In genomic region chr21:38984568-38984967, GRCh38 we compare ENCODE assay signal across 12 cellular contexts.
DNase-seq lines count a peak whose midpoint lies in the region; ATAC-seq, FAIRE-seq and TF ChIP-seq lines count a peak whose summit lies in the region.
"Had no signal": no experiment of that assay in that cellular context is flagged by ENCODE, and none has a peak within 500 bp of the region (broad histone marks: within the 10 kb centered on the region; RNA-seq: fewer than 3 reads in every experiment).

No MANE protein-coding gene starts in this region.

- 46 to 52% methylated on average over 4 of the region's 4 CpGs for WGBS in testis, 2 donors

- H3K27ac Mint-ChIP-seq in activated T-cell treated with anti-CD3 and anti-CD28 coated beads, Interleukin-2, amount 50 U/mL, for 24 hours: peak overlapping the region; percentile 84
- peak overlapping the region; percentile 91 for H3K27ac Mint-ChIP-seq in activated CD8-positive, alpha-beta T cell treated with anti-CD3 and anti-CD28 coated beads for 36 hours
- H3K27ac Mint-ChIP-seq: B cell had no signal

- H3K36me3 ChIP-seq in kidney (ENCODE audit: control insufficient read depth in 1 of 2, insufficient read depth in 2 of 2, low read length in 2 of 2): no peaks in the 10 kb centered on the region
- H3K36me3 ChIP-seq in testis (ENCODE audit: low read depth, missing control alignments): no peaks in the 10 kb centered on the region

- no peak for TF ChIP-seq POLR2A in testis (IDR thresholded peaks at IDR 0.05)

- intact Hi-C loops in activated CD8-positive, alpha-beta T cell treated with anti-CD3 and anti-CD28 coated beads for 36 hours (cut with micrococcal nuclease): no loop called here
- intact Hi-C loops in kidney (cut with DNase I) (no loop called here), testis (cut with DNase I; ENCODE audit: low total_unique reads) (no loop called here)

- POLR2A ChIA-PET in activated CD8-positive, alpha-beta T cell treated with anti-CD3 and anti-CD28 coated beads for 36 hours (lab: Charles Lee): no interaction called here

- H3K9ac ChIP-seq in kidney (ENCODE audit: low read length in 2 of 2): no peak overlapping the region

- no peaks in the 10 kb centered on the region for H3K27me3 ChIP-seq in testis

- H3K9me3 ChIP-seq in kidney (ENCODE audit: control insufficient read depth in 1 of 2, low read length in 2 of 2) (no peaks in the 10 kb centered on the region), testis (no peaks in the 10 kb centered on the region)

- no peak for ATAC-seq in activated T-cell treated with anti-CD3 and anti-CD28 coated beads, Interleukin-2, amount 50 U/mL, for 4 hours
- ATAC-seq in activated CD8-positive, alpha-beta T cell treated with anti-CD3 and anti-CD28 coated beads for 36 hours: peak; percentile 34
- no peak for ATAC-seq in HG03039 (IDR thresholded peaks at IDR 0.05; ENCODE audit: unreplicated experiment)
- no peak for ATAC-seq in GM21526 (IDR thresholded peaks at IDR 0.05; ENCODE audit: low FRiP score, unreplicated experiment)

- peak overlapping the region; percentile 67 for H3K4me3 Mint-ChIP-seq in activated T-cell treated with anti-CD3 and anti-CD28 coated beads, Interleukin-2, amount 50 U/mL, for 24 hours
- no peak overlapping the region for H3K4me3 Mint-ChIP-seq in activated T-cell treated with anti-CD3 and anti-CD28 coated beads, Interleukin-2, amount 50 U/mL, for 4 hours
- peak overlapping the region; percentile 66 for H3K4me3 Mint-ChIP-seq in activated CD8-positive, alpha-beta T cell treated with anti-CD3 and anti-CD28 coated beads for 36 hours
- H3K4me3 Mint-ChIP-seq: B cell had no signal

- peaks cover 93% of the 10 kb centered on the region for H3K27me3 Mint-ChIP-seq in activated T-cell treated with anti-CD3 and anti-CD28 coated beads, Interleukin-2, amount 50 U/mL, for 24 hours
- H3K27me3 Mint-ChIP-seq in activated T-cell treated with anti-CD3 and anti-CD28 coated beads, Interleukin-2, amount 50 U/mL, for 4 hours (ENCODE audit: low read depth): peaks cover 67% of the 10 kb centered on the region
- peaks cover 58% of the 10 kb centered on the region for H3K27me3 Mint-ChIP-seq in activated CD8-positive, alpha-beta T cell treated with anti-CD3 and anti-CD28 coated beads for 36 hours

- H3K4me3 ChIP-seq in kidney (ENCODE audit: low read length in 2 of 2) (no peak overlapping the region), testis (no peak overlapping the region)

- H3K9me3 Mint-ChIP-seq in activated T-cell treated with anti-CD3 and anti-CD28 coated beads, Interleukin-2, amount 50 U/mL, for 24 hours: no peaks in the 10 kb centered on the region
- no peaks in the 10 kb centered on the region for H3K9me3 Mint-ChIP-seq in activated T-cell treated with anti-CD3 and anti-CD28 coated beads, Interleukin-2, amount 50 U/mL, for 4 hours
- H3K9me3 Mint-ChIP-seq in activated CD8-positive, alpha-beta T cell treated with anti-CD3 and anti-CD28 coated beads for 36 hours: peaks cover 4% of the 10 kb centered on the region

- no peak for TF ChIP-seq CTCF in activated CD8-positive, alpha-beta T cell treated with anti-CD3 and anti-CD28 coated beads for 36 hours (IDR thresholded peaks at IDR 0.05)
- TF ChIP-seq CTCF in kidney (IDR thresholded peaks at IDR 0.05; ENCODE audit: borderline replicate concordance, extremely low read depth, insufficient read depth) (no peak), testis (IDR thresholded peaks at IDR 0.05) (no peak)

- no peak for FAIRE-seq in kidney (lab: Jason Lieb, UNC)
- FAIRE-seq: GM19239 had no signal

- H3K27ac ChIP-seq in kidney (ENCODE audit: low read depth in 2 of 2, low read length in 2 of 2) (peak overlapping the region; percentile 18 to 56), testis (peak overlapping the region; percentile 63 to 66)

- DNase-seq in activated T-cell treated with anti-CD3 and anti-CD28 coated beads, Interleukin-2, amount 50 U/mL, for 24 hours: no peak
- no peak for DNase-seq in activated T-cell treated with anti-CD3 and anti-CD28 coated beads, Interleukin-2, amount 50 U/mL, for 4 hours
- peak; percentile 27 for DNase-seq in activated CD8-positive, alpha-beta T cell treated with anti-CD3 and anti-CD28 coated beads for 36 hours
- DNase-seq in kidney: no peak
- peak; percentile 36 for DNase-seq in testis
- DNase-seq in AG08396 (ENCODE audit: low spot score): no peak
- DNase-seq: NCI-H1930; stimulated activated CD4-positive, alpha-beta T cell treated with anti-CD3 and anti-CD28 coated beads, Interleukin-4, amount 100 ng/mL, for 4 hours had no signal

- CTCF ChIA-PET in activated CD8-positive, alpha-beta T cell treated with anti-CD3 and anti-CD28 coated beads for 36 hours (lab: Charles Lee): no interaction called here

- H3K4me1 Mint-ChIP-seq in activated T-cell treated with anti-CD3 and anti-CD28 coated beads, Interleukin-2, amount 50 U/mL, for 24 hours (ENCODE audit: low read depth): peaks cover 33% of the 10 kb centered on the region
- H3K4me1 Mint-ChIP-seq in activated T-cell treated with anti-CD3 and anti-CD28 coated beads, Interleukin-2, amount 50 U/mL, for 4 hours (ENCODE audit: low read depth): peaks cover 13% of the 10 kb centered on the region
- H3K4me1 Mint-ChIP-seq in activated CD8-positive, alpha-beta T cell treated with anti-CD3 and anti-CD28 coated beads for 36 hours (ENCODE audit: low read depth): peaks cover 45% of the 10 kb centered on the region

- H3K36me3 Mint-ChIP-seq in activated T-cell treated with anti-CD3 and anti-CD28 coated beads, Interleukin-2, amount 50 U/mL, for 24 hours (ENCODE audit: low read depth): no peaks in the 10 kb centered on the region
- H3K36me3 Mint-ChIP-seq in activated T-cell treated with anti-CD3 and anti-CD28 coated beads, Interleukin-2, amount 50 U/mL, for 4 hours (ENCODE audit: insufficient read depth): no peaks in the 10 kb centered on the region
- no peaks in the 10 kb centered on the region for H3K36me3 Mint-ChIP-seq in activated CD8-positive, alpha-beta T cell treated with anti-CD3 and anti-CD28 coated beads for 36 hours (ENCODE audit: low read depth)

- H3K4me1 ChIP-seq in kidney (ENCODE audit: control insufficient read depth in 1 of 2, insufficient read depth in 1 of 2, low read depth in 1 of 2, low read length in 2 of 2) (peaks cover 17 to 22% of the 10 kb centered on the region in 2 donors), testis (peaks cover 45% of the 10 kb centered on the region)

Comparison
In these comparisons a context has a peak if more than half of its experiments do, and no peak if none do; other contexts are left out.
1. DNase-seq: peak in activated CD8-positive, alpha-beta T cell treated with anti-CD3 and anti-CD28 coated beads for 36 hours (single experiment) and testis (single experiment); none in activated T-cell treated with anti-CD3 and anti-CD28 coated beads, Interleukin-2, amount 50 U/mL, for 24 hours (single experiment), activated T-cell treated with anti-CD3 and anti-CD28 coated beads, Interleukin-2, amount 50 U/mL, for 4 hours (single experiment), kidney (single experiment) and AG08396 (single experiment).